In the genomic region with DNA sequence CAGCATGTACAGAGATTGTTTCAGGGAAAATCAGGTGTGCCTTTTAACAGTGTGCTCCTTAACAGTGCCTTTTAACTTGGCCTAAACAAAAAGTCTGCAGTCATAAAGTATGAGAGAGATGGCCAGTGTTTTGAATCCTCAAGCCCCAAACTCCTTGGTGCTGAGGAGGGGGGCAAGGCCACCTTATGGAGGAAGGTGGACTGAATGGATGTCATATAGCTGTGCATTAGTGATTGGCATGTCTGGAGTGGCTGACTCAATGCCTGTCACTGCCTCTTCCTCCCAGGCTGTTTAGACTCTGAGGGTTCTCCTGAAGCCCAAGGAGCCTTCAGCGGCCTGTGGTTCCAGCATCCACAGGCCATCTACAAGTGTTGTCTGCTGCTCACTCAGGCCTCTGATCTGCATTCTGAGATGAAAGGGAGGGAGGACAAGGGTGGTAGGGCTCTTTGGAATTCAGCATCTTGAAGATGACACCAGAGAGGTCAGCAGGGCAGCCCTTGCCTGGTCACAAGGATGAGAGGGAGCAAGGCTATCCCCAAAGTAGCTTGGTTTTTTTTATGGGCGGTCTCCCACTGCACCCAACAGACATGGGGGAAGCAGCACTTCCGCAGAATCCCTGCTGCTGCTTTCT, we compare ENCODE assay signal across 1 cellular context.
TF ChIP-seq lines count a peak whose summit lies in the region.

No MANE protein-coding gene starts in this region.

TF ChIP-seq in H1, 55 proteins besides CTCF, POLR2A, EP300 and RAD21:
- TF ChIP-seq RNF2 (IDR thresholded peaks at IDR 0.05; ENCODE audit: borderline replicate concordance, low read depth, low read length, missing control alignments, poor library complexity, severe bottlenecking): no peak
- no peak for TF ChIP-seq POLR2AphosphoS5 (IDR thresholded peaks at IDR 0.05; ENCODE audit: low read depth, low read length)
- no peak for TF ChIP-seq MAFK (IDR thresholded peaks at IDR 0.05; ENCODE audit: low read depth, low read length)
- TF ChIP-seq SIRT6 (IDR thresholded peaks at IDR 0.05; ENCODE audit: low read length): no peak
- no peak for TF ChIP-seq ATF2 (IDR thresholded peaks at IDR 0.05; ENCODE audit: low read length)
- TF ChIP-seq TBP (IDR thresholded peaks at IDR 0.05; ENCODE audit: low read depth, low read length): 0 out of 2 replicates have a peak, but pooled peaks have one; percentile 1
- TF ChIP-seq HDAC6 (IDR thresholded peaks at IDR 0.05; ENCODE audit: low read depth, low read length): no peak
